1 cellular context compared by ENCODE assay signal in the genomic region with DNA sequence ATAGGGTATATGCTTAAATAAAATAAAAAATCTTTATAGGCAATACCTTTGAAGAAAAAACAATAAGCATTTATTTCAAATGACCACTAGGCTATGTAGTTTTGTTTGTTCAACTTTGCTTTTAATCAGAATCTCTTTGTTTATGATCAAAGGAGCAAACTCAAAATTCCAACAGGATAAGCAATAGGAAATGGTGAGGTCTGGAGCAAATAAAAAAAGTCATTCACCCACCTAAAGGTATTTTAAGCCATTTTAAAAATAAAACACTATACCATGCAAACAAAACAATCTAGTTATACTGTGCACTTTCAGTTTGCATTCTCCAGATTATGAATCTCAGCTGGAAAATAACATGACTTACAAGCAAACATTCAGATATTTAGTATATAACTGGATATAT.
TF ChIP-seq lines count a peak whose summit lies in the region.

No MANE protein-coding gene starts in this region.

TF ChIP-seq in K562, 482 proteins besides CTCF, POLR2A, EP300 and RAD21:
- no peak for TF ChIP-seq ZNF12 (CRISPR knock-in tag; IDR thresholded peaks at IDR 0.05)
TF ChIP-seq in K562: peak in this region for 0.
